In genomic region chr5:65075623-65076250, GRCh38 we compare ENCODE assay signal across 2 cellular contexts.
TF ChIP-seq lines count a peak whose summit lies in the region.

No MANE protein-coding gene starts in this region.

TF ChIP-seq in IMR-90, 13 proteins besides CTCF, POLR2A, EP300 and RAD21 (continued from another document):
- no peak for TF ChIP-seq BHLHE40 (IDR thresholded peaks at IDR 0.05; ENCODE audit: low read depth, low read length)
- TF ChIP-seq CEBPB (IDR thresholded peaks at IDR 0.05; ENCODE audit: low read depth, low read length) = no peak
- TF ChIP-seq MAZ (IDR thresholded peaks at IDR 0.05; ENCODE audit: borderline replicate concordance, low read depth, low read length) = no peak
- no peak for TF ChIP-seq NFE2L2 (IDR thresholded peaks at IDR 0.05; ENCODE audit: low read depth, low read length)
- no peak for TF ChIP-seq ELK1 (IDR thresholded peaks at IDR 0.05; ENCODE audit: borderline replicate concordance, low read depth, low read length)
- TF ChIP-seq SMC3 (IDR thresholded peaks at IDR 0.05; ENCODE audit: low read depth, low read length) = no peak
- no peak for TF ChIP-seq MAFK (IDR thresholded peaks at IDR 0.05; ENCODE audit: low read depth, low read length)
- TF ChIP-seq MXI1 (IDR thresholded peaks at IDR 0.05; ENCODE audit: borderline replicate concordance, low read depth, low read length) = no peak
- TF ChIP-seq RFX5 (IDR thresholded peaks at IDR 0.05; ENCODE audit: low read depth, low read length) = no peak
- TF ChIP-seq FOS (IDR thresholded peaks at IDR 0.05; ENCODE audit: low read depth, low read length) = no peak
- no peak for TF ChIP-seq CHD1 (IDR thresholded peaks at IDR 0.05; ENCODE audit: low read depth, low read length)
- no peak for TF ChIP-seq RCOR1 (IDR thresholded peaks at IDR 0.05; ENCODE audit: insufficient replicate concordance, low read length)

TF ChIP-seq in WTC11, 78 proteins besides CTCF, POLR2A, EP300 and RAD21:
- TF ChIP-seq ZNF532 (CRISPR knock-in tag; IDR thresholded peaks at IDR 0.05; ENCODE audit: borderline replicate concordance) = no peak
- TF ChIP-seq SMAD4 (CRISPR knock-in tag; IDR thresholded peaks at IDR 0.05) = no peak
- TF ChIP-seq E2F5 (CRISPR knock-in tag; IDR thresholded peaks at IDR 0.05) = no peak
- TF ChIP-seq IRF2 (CRISPR knock-in tag; IDR thresholded peaks at IDR 0.05; ENCODE audit: borderline replicate concordance, low read depth) = no peak
- no peak for TF ChIP-seq GABPB1 (CRISPR knock-in tag; IDR thresholded peaks at IDR 0.05)
- no peak for TF ChIP-seq ATF3 (CRISPR knock-in tag; conservative IDR thresholded peaks at IDR 0.05)
- no peak for TF ChIP-seq ERG (CRISPR knock-in tag; IDR thresholded peaks at IDR 0.05)
- TF ChIP-seq HMGXB4 (CRISPR knock-in tag; IDR thresholded peaks at IDR 0.05) = no peak
